13 cellular contexts compared by ENCODE assay signal in genomic region chr1:32274646-32275340, GRCh38. TPM values are rescaled to one million over a fixed set of nuclear protein-coding genes. Genes with fewer than 3 reads are reported as not detected.
DNase-seq lines count a peak whose midpoint lies in the region; ATAC-seq and TF ChIP-seq lines count a peak whose summit lies in the region.
"Had no signal": no experiment of that assay in that cellular context is flagged by ENCODE, and none has a peak within 500 bp of the region (broad histone marks: within the 10 kb centered on the region; RNA-seq: fewer than 3 reads in every experiment).

No MANE protein-coding gene starts in this region.

- no peak overlapping the region for H2AFZ ChIP-seq in smooth muscle cell (ENCODE audit: low read depth)

- H3K27ac ChIP-seq in colonic mucosa, result no peak overlapping the region
- no peak overlapping the region for H3K27ac ChIP-seq in smooth muscle cell (ENCODE audit: low read depth)
- H3K27ac ChIP-seq: stomach had no signal

- no peaks in the 10 kb centered on the region for H3K79me2 ChIP-seq in smooth muscle cell (ENCODE audit: low read depth)

- H3K36me3 ChIP-seq in colonic mucosa (no peaks in the 10 kb centered on the region), smooth muscle cell (ENCODE audit: low read depth) (no peaks in the 10 kb centered on the region)
- H3K36me3 ChIP-seq: MG63, stomach had no signal

- CTCF ChIA-PET in activated naive CD4-positive, alpha-beta T cell treated with anti-CD3 and anti-CD28 coated beads, Interleukin-2, amount 10 ng/mL, durations not matched to agents 7 days and 5 days (lab: Charles Lee), result interaction anchor here (1.6 to 4.7 kb wide), 2 partner anchors 26 to 59 kb away, joined by 6 to 16 read pairs; partner anchors contain the start of genes FAM167B and LCK

- WGBS in smooth muscle cell (ENCODE audit: low lambda C conversion rate), result 81% methylated on average over 31 of the region's 31 CpGs

- H3K9ac ChIP-seq in colonic mucosa (ENCODE audit: low read depth in 2 of 2, low read length in 2 of 2), result no peak overlapping the region
- H3K9ac ChIP-seq in smooth muscle cell (ENCODE audit: low read depth), result no peak overlapping the region

- H3K27me3 ChIP-seq in colonic mucosa, result no peaks in the 10 kb centered on the region
- no peaks in the 10 kb centered on the region for H3K27me3 ChIP-seq in smooth muscle cell (ENCODE audit: low read depth)
- H3K27me3 ChIP-seq: MG63 had no signal

- H4K20me1 ChIP-seq in smooth muscle cell (ENCODE audit: low read depth), result no peaks in the 10 kb centered on the region

- peak overlapping the region; percentile 70 for H3K4me3 Mint-ChIP-seq in activated naive CD4-positive, alpha-beta T cell treated with anti-CD3 and anti-CD28 coated beads, Interleukin-2, amount 10 ng/mL, durations not matched to agents 7 days and 5 days
- no peak overlapping the region for H3K4me3 Mint-ChIP-seq in activated T-helper 2 cell treated with anti-CD3 and anti-CD28 coated beads, Interferon-gamma antibody, Interleukin-2, Interleukin-4, amounts not matched to agents 10 μg/mL and 5 μg/mL and 100 μg/mL, durations not matched to agents 14 hours and 24 hours and 36 hours (ENCODE audit: low read depth)
- H3K4me3 Mint-ChIP-seq in stimulated activated naive CD8-positive, alpha-beta T cell treated with anti-CD3 and anti-CD28 coated beads, Interleukin-15, amount 100 ng/mL, for 72 hours, result peak overlapping the region; percentile 65 to 77

- DNase-seq in activated naive CD4-positive, alpha-beta T cell treated with anti-CD3 and anti-CD28 coated beads, Interleukin-2, amount 10 ng/mL, durations not matched to agents 7 days and 5 days, result no peak
- no peak for DNase-seq in activated naive CD4-positive, alpha-beta T cell (lab: John Stamatoyannopoulos, UW)
- no peak for DNase-seq in activated T-helper 2 cell treated with anti-CD3 and anti-CD28 coated beads, Interferon-gamma antibody, Interleukin-2, Interleukin-4, amounts not matched to agents 10 μg/mL and 5 μg/mL and 100 μg/mL, durations not matched to agents 14 hours and 24 hours and 36 hours (ENCODE audit: low spot score)
- DNase-seq in stimulated activated naive CD8-positive, alpha-beta T cell treated with anti-CD3 and anti-CD28 coated beads, Interleukin-15, amount 100 ng/mL, for 72 hours, result no peak
- DNase-seq in colonic mucosa (no peak), smooth muscle cell (lab: John Stamatoyannopoulos, UW; ENCODE audit: unreplicated experiment) (no peak)
- DNase-seq: erythroblast, MG63 had no signal

- H3K9me3 Mint-ChIP-seq in activated naive CD4-positive, alpha-beta T cell treated with anti-CD3 and anti-CD28 coated beads, Interleukin-2, amount 10 ng/mL, durations not matched to agents 7 days and 5 days, result no peaks in the 10 kb centered on the region
- no peaks in the 10 kb centered on the region for H3K9me3 Mint-ChIP-seq in activated T-helper 2 cell treated with anti-CD3 and anti-CD28 coated beads, Interferon-gamma antibody, Interleukin-2, Interleukin-4, amounts not matched to agents 10 μg/mL and 5 μg/mL and 100 μg/mL, durations not matched to agents 14 hours and 24 hours and 36 hours
- H3K9me3 Mint-ChIP-seq in stimulated activated naive CD8-positive, alpha-beta T cell treated with anti-CD3 and anti-CD28 coated beads, Interleukin-15, amount 100 ng/mL, for 72 hours, result no peaks in the 10 kb centered on the region

- no peak for ATAC-seq in stimulated activated naive CD8-positive, alpha-beta T cell treated with anti-CD3 and anti-CD28 coated beads, Interleukin-15, amount 100 ng/mL, for 72 hours

- peaks cover 54% of the 10 kb centered on the region for H3K4me1 Mint-ChIP-seq in activated naive CD4-positive, alpha-beta T cell treated with anti-CD3 and anti-CD28 coated beads, Interleukin-2, amount 10 ng/mL, durations not matched to agents 7 days and 5 days
- H3K4me1 Mint-ChIP-seq in activated T-helper 2 cell treated with anti-CD3 and anti-CD28 coated beads, Interferon-gamma antibody, Interleukin-2, Interleukin-4, amounts not matched to agents 10 μg/mL and 5 μg/mL and 100 μg/mL, durations not matched to agents 14 hours and 24 hours and 36 hours (ENCODE audit: low read depth), result peaks cover 44% of the 10 kb centered on the region
- peaks cover 54% of the 10 kb centered on the region for H3K4me1 Mint-ChIP-seq in stimulated activated naive CD8-positive, alpha-beta T cell treated with anti-CD3 and anti-CD28 coated beads, Interleukin-15, amount 100 ng/mL, for 72 hours

- H3K4me3 ChIP-seq in colonic mucosa, result no peak overlapping the region
- no peak overlapping the region for H3K4me3 ChIP-seq in smooth muscle cell
- H3K4me3 ChIP-seq: MG63 had no signal

- TF ChIP-seq CTCF in colonic mucosa (IDR thresholded peaks at IDR 0.05) (no peak), smooth muscle cell (IDR thresholded peaks at IDR 0.05; ENCODE audit: borderline replicate concordance, insufficient read depth, poor library complexity, severe bottlenecking) (no peak)

- no peaks in the 10 kb centered on the region for H3K4me1 ChIP-seq in colonic mucosa
- peaks cover 5% of the 10 kb centered on the region for H3K4me1 ChIP-seq in smooth muscle cell (ENCODE audit: low read depth)

- peaks cover 5% of the 10 kb centered on the region for H3K27me3 Mint-ChIP-seq in activated naive CD4-positive, alpha-beta T cell treated with anti-CD3 and anti-CD28 coated beads, Interleukin-2, amount 10 ng/mL, durations not matched to agents 7 days and 5 days
- H3K27me3 Mint-ChIP-seq in activated T-helper 2 cell treated with anti-CD3 and anti-CD28 coated beads, Interferon-gamma antibody, Interleukin-2, Interleukin-4, amounts not matched to agents 10 μg/mL and 5 μg/mL and 100 μg/mL, durations not matched to agents 14 hours and 24 hours and 36 hours (ENCODE audit: low read depth), result no peaks in the 10 kb centered on the region
- no peaks in the 10 kb centered on the region for H3K27me3 Mint-ChIP-seq in stimulated activated naive CD8-positive, alpha-beta T cell treated with anti-CD3 and anti-CD28 coated beads, Interleukin-15, amount 100 ng/mL, for 72 hours

- no peak overlapping the region for H3K4me2 ChIP-seq in smooth muscle cell

- peak overlapping the region; percentile 90 for H3K27ac Mint-ChIP-seq in activated naive CD4-positive, alpha-beta T cell treated with anti-CD3 and anti-CD28 coated beads, Interleukin-2, amount 10 ng/mL, durations not matched to agents 7 days and 5 days
- H3K27ac Mint-ChIP-seq in activated T-helper 2 cell treated with anti-CD3 and anti-CD28 coated beads, Interferon-gamma antibody, Interleukin-2, Interleukin-4, amounts not matched to agents 10 μg/mL and 5 μg/mL and 100 μg/mL, durations not matched to agents 14 hours and 24 hours and 36 hours, result peak overlapping the region; percentile 88
- H3K27ac Mint-ChIP-seq in stimulated activated naive CD8-positive, alpha-beta T cell treated with anti-CD3 and anti-CD28 coated beads, Interleukin-15, amount 100 ng/mL, for 72 hours, result peak overlapping the region; percentile 74 to 95

- no peaks in the 10 kb centered on the region for H3K9me3 ChIP-seq in colonic mucosa
- H3K9me3 ChIP-seq in smooth muscle cell (replicated peaks; ENCODE audit: low read depth), result no peaks in the 10 kb centered on the region
- H3K9me3 ChIP-seq: MG63, stomach had no signal

- intact Hi-C loops in activated T-helper 2 cell treated with anti-CD3 and anti-CD28 coated beads, Interferon-gamma antibody, Interleukin-2, Interleukin-4, amounts not matched to agents 10 μg/mL and 5 μg/mL and 100 μg/mL, durations not matched to agents 14 hours and 24 hours and 36 hours (cut with micrococcal nuclease), result no loop called here
- intact Hi-C loops in colonic mucosa (cut with DNase I), result no loop called here

- H3F3A ChIP-seq in smooth muscle cell (ENCODE audit: low read depth), result no peaks in the 10 kb centered on the region

- H3K36me3 Mint-ChIP-seq in activated naive CD4-positive, alpha-beta T cell treated with anti-CD3 and anti-CD28 coated beads, Interleukin-2, amount 10 ng/mL, durations not matched to agents 7 days and 5 days, result peaks cover 83% of the 10 kb centered on the region
- H3K36me3 Mint-ChIP-seq in activated T-helper 2 cell treated with anti-CD3 and anti-CD28 coated beads, Interferon-gamma antibody, Interleukin-2, Interleukin-4, amounts not matched to agents 10 μg/mL and 5 μg/mL and 100 μg/mL, durations not matched to agents 14 hours and 24 hours and 36 hours (ENCODE audit: low read depth), result peaks cover 81% of the 10 kb centered on the region

RNA-seq across cellular contexts. Expression of gene HDAC1, which starts 17.1 kb away (rescaled TPM):
- 179 and 195 TPM in 2 replicates for total RNA-seq in activated T-helper 2 cell treated with anti-CD3 and anti-CD28 coated beads, Interferon-gamma antibody, Interleukin-2, Interleukin-4, amounts not matched to agents 10 μg/mL and 5 μg/mL and 100 μg/mL, durations not matched to agents 14 hours and 24 hours and 36 hours
- 100 to 1,000 TPM; 226 to 291 TPM for total RNA-seq in colonic mucosa
- 29.3 and 40.5 TPM in 2 replicates for total RNA-seq in smooth muscle cell
- polyA plus RNA-seq in smooth muscle cell, result 48.8 and 51.7 TPM in 2 replicates

RNA-seq across cellular contexts. Expression of gene LCK, which starts 23.7 kb away (rescaled TPM):
- total RNA-seq in activated T-helper 2 cell treated with anti-CD3 and anti-CD28 coated beads, Interferon-gamma antibody, Interleukin-2, Interleukin-4, amounts not matched to agents 10 μg/mL and 5 μg/mL and 100 μg/mL, durations not matched to agents 14 hours and 24 hours and 36 hours, result 221 and 232 TPM in 2 replicates
- total RNA-seq in colonic mucosa (10 to 100 TPM in 1 of 2 donors, 1 to 10 TPM in 1; 3.7 to 24.7 TPM), smooth muscle cell (0.22 TPM in 1 of 2 replicates, not detected in the other)
- polyA plus RNA-seq in smooth muscle cell, result not detected in 2 replicates
- total RNA-seq: H4, NCI-H460, SK-MEL-5 had no signal
- polyA plus RNA-seq: neural cell had no signal

RNA-seq across cellular contexts. Expression of gene FAM167B, which starts 27.8 kb away (rescaled TPM):
- 0.78 and 0.80 TPM in 2 replicates for total RNA-seq in activated T-helper 2 cell treated with anti-CD3 and anti-CD28 coated beads, Interferon-gamma antibody, Interleukin-2, Interleukin-4, amounts not matched to agents 10 μg/mL and 5 μg/mL and 100 μg/mL, durations not matched to agents 14 hours and 24 hours and 36 hours
- total RNA-seq in colonic mucosa (1 to 10 TPM; 4.2 to 5.5 TPM), smooth muscle cell (0.31 TPM in 1 of 2 replicates, not detected in the other)
- polyA plus RNA-seq in smooth muscle cell, result 0.39 TPM in 1 of 2 replicates, not detected in the other
- total RNA-seq: NCI-H460 had no signal
- polyA plus RNA-seq: neural cell had no signal

RNA-seq across cellular contexts. Expression of gene EIF3I, which starts 52.6 kb away (rescaled TPM):
- total RNA-seq in activated T-helper 2 cell treated with anti-CD3 and anti-CD28 coated beads, Interferon-gamma antibody, Interleukin-2, Interleukin-4, amounts not matched to agents 10 μg/mL and 5 μg/mL and 100 μg/mL, durations not matched to agents 14 hours and 24 hours and 36 hours, result 287 and 293 TPM in 2 replicates
- total RNA-seq in colonic mucosa (100 to 1,000 TPM; 142 to 264 TPM), smooth muscle cell (200 and 240 TPM in 2 replicates)
- polyA plus RNA-seq in smooth muscle cell, result 250 and 257 TPM in 2 replicates

RNA-seq across cellular contexts. Expression of gene TMEM234, which starts 52.6 kb away (rescaled TPM):
- 10.7 and 12.1 TPM in 2 replicates for total RNA-seq in activated T-helper 2 cell treated with anti-CD3 and anti-CD28 coated beads, Interferon-gamma antibody, Interleukin-2, Interleukin-4, amounts not matched to agents 10 μg/mL and 5 μg/mL and 100 μg/mL, durations not matched to agents 14 hours and 24 hours and 36 hours
- total RNA-seq in colonic mucosa (10 to 100 TPM; 20.3 to 27.0 TPM), smooth muscle cell (10.9 and 13.3 TPM in 2 replicates)
- 19.8 and 27.5 TPM in 2 replicates for polyA plus RNA-seq in smooth muscle cell
